Comparison of ENCODE assay signal across 12 cellular contexts in genomic region chr7:1046722-1047679, GRCh38. TPM values are rescaled to one million over a fixed set of nuclear protein-coding genes. Genes with fewer than 3 reads are reported as not detected.
A peak's percentile ranks its signal among the peaks of the same experiment; 100 is the strongest.
DNase-seq lines count a peak whose midpoint lies in the region; ATAC-seq and TF ChIP-seq lines count a peak whose summit lies in the region.
"Had no signal": no experiment of that assay in that cellular context is flagged by ENCODE, and none has a peak within 500 bp of the region (broad histone marks: within the 10 kb centered on the region; RNA-seq: fewer than 3 reads in every experiment).

No MANE protein-coding gene starts in this region.

- TF ChIP-seq CTCF in left ventricle myocardium inferior (IDR thresholded peaks at IDR 0.05; ENCODE audit: borderline replicate concordance) (no peak), right atrium auricular region (IDR thresholded peaks at IDR 0.05) (no peak), VCaP (conservative IDR thresholded peaks at IDR 0.05) (no peak), type B pancreatic cell (conservative IDR thresholded peaks at IDR 0.05) (no peak), coronary artery (IDR thresholded peaks at IDR 0.05) (no peak)

- H3K4me1 ChIP-seq in left ventricle myocardium inferior = peaks cover 92% of the 10 kb centered on the region
- peaks cover 0 to 71% of the 10 kb centered on the region in 2 donors for H3K4me1 ChIP-seq in right atrium auricular region

- H3K9me3 ChIP-seq in left ventricle myocardium inferior (replicated peaks) (no peaks in the 10 kb centered on the region), right atrium auricular region (no peaks in the 10 kb centered on the region)
- H3K9me3 ChIP-seq: adrenal gland had no signal

- no peaks in the 10 kb centered on the region for H3K27me3 Mint-ChIP-seq in effector memory CD8-positive, alpha-beta T cell
- no peaks in the 10 kb centered on the region for H3K27me3 Mint-ChIP-seq in type B pancreatic cell

- H3K9me3 Mint-ChIP-seq in effector memory CD8-positive, alpha-beta T cell = no peaks in the 10 kb centered on the region
- no peaks in the 10 kb centered on the region for H3K9me3 Mint-ChIP-seq in type B pancreatic cell
- H3K9me3 Mint-ChIP-seq: naive B cell had no signal

- H3K27ac ChIP-seq in left ventricle myocardium inferior (replicated peaks) (peak overlapping the region; percentile 12), right atrium auricular region (no peak overlapping the region), VCaP (peak overlapping the region; percentile 96), coronary artery (no peak overlapping the region)

- H3K36me3 ChIP-seq in left ventricle myocardium inferior (no peaks in the 10 kb centered on the region), right atrium auricular region (no peaks in the 10 kb centered on the region)
- H3K36me3 ChIP-seq: adrenal gland had no signal

- no peaks in the 10 kb centered on the region for H3K27me3 ChIP-seq in left ventricle myocardium inferior (ENCODE audit: low read depth)
- no peaks in the 10 kb centered on the region for H3K27me3 ChIP-seq in right atrium auricular region
- H3K27me3 ChIP-seq: adrenal gland had no signal

- peak; percentile 35 for ATAC-seq in effector memory CD8-positive, alpha-beta T cell (replicated peaks)
- ATAC-seq in HG02973 (IDR thresholded peaks at IDR 0.05; ENCODE audit: unreplicated experiment) = no peak

- H3K4me3 ChIP-seq in left ventricle myocardium inferior (no peak overlapping the region), right atrium auricular region (no peak overlapping the region), coronary artery (no peak overlapping the region)
- H3K4me3 ChIP-seq: adrenal gland had no signal

- H3K4me3 Mint-ChIP-seq in effector memory CD8-positive, alpha-beta T cell = peak overlapping the region; percentile 3 to 81
- peak overlapping the region; percentile 91 for H3K4me3 Mint-ChIP-seq in type B pancreatic cell

- DNase-seq in left ventricle myocardium inferior = no peak
- no peak for DNase-seq in right atrium auricular region (ENCODE audit: low spot score)
- peak in 2 of 3 experiments; percentile 41 to 43 for DNase-seq in effector memory CD8-positive, alpha-beta T cell
- no peak for DNase-seq in type B pancreatic cell (ENCODE audit: extremely low spot score, unreplicated experiment)
- no peak for DNase-seq in coronary artery (ENCODE audit: low spot score)
- no peak for DNase-seq in cerebellum (ENCODE audit: low spot score)
- DNase-seq: adrenal gland, erythroblast, naive B cell had no signal

- intact Hi-C loops in left ventricle myocardium inferior (cut with micrococcal nuclease) = no loop called here

- peaks cover 18% of the 10 kb centered on the region for H3K36me3 Mint-ChIP-seq in effector memory CD8-positive, alpha-beta T cell (ENCODE audit: insufficient read depth)
- no peaks in the 10 kb centered on the region for H3K36me3 Mint-ChIP-seq in type B pancreatic cell
- H3K36me3 Mint-ChIP-seq: naive B cell had no signal

- H3K4me1 Mint-ChIP-seq in effector memory CD8-positive, alpha-beta T cell (ENCODE audit: low read depth in 2 of 2) = peaks cover 28 to 49% of the 10 kb centered on the region in 2 donors
- H3K4me1 Mint-ChIP-seq in type B pancreatic cell (ENCODE audit: unreplicated experiment) = peaks cover 48% of the 10 kb centered on the region

- H3K27ac Mint-ChIP-seq in effector memory CD8-positive, alpha-beta T cell = no peak overlapping the region
- peak overlapping the region; percentile 23 for H3K27ac Mint-ChIP-seq in type B pancreatic cell
- H3K27ac Mint-ChIP-seq: CD14-positive monocyte had no signal

RNA-seq across cellular contexts. Expression of gene GPR146, which starts 2.7 kb away (rescaled TPM):
- total RNA-seq in left ventricle myocardium inferior (29.8 TPM), right atrium auricular region (10 to 100 TPM; 13.4 to 18.6 TPM), type B pancreatic cell (ENCODE audit: low replicate concordance) (1.2 TPM in 2 replicates), cerebellum (2.7 TPM)

RNA-seq across cellular contexts. Expression of gene GPER1, which starts 40.9 kb away (rescaled TPM):
- total RNA-seq in left ventricle myocardium inferior = 3.0 TPM
- total RNA-seq in right atrium auricular region = 1 to 10 TPM; 4.6 to 6.9 TPM
- 2.5 and 5.0 TPM in 2 replicates for total RNA-seq in type B pancreatic cell (ENCODE audit: low replicate concordance)
- 0.73 TPM for total RNA-seq in cerebellum

Comparison
In these comparisons a context has a peak if more than half of its experiments do, and no peak if none do; other contexts are left out.
1. H3K27ac ChIP-seq: peak in left ventricle myocardium inferior (single experiment) and VCaP (single experiment); none in right atrium auricular region (0 of 2) and coronary artery (0 of 2).
2. DNase-seq: peak in effector memory CD8-positive, alpha-beta T cell (2 of 3); none in left ventricle myocardium inferior (single experiment), right atrium auricular region (single experiment), type B pancreatic cell (single experiment), coronary artery (single experiment) and cerebellum (single experiment).